ENCODE assay signal across 14 cellular contexts in the genomic region with DNA sequence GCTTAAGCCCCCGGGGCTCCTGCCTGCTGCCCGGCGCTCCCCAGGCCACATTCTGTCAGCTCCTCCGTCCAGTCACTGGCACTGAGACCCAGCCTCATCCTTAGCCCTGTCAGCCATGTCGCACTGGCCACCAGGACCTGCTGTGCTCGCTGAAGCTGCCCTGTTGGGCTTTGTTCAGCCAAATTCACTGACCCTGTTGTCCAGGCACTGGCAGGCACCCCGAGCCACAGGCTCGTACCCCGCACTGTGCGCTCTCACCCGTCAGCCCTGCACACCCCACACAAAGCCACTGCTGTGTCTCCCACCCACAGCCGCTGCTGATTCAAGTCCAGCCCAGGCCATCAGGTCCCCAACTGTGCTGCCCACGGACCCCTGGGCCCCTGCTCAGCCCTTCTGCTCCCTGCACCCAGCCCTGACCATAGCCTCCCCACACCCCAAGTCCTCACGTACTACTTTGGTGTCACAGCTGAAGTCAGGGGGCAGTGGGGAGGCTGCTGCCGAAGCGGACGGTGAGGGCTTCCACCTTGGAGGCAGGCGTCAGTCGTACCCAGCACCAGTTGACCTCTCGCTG.
DNase-seq lines count a peak whose midpoint lies in the region; TF ChIP-seq lines count a peak whose summit lies in the region.
"Had no signal": no experiment of that assay in that cellular context is flagged by ENCODE, and none has a peak within 500 bp of the region (broad histone marks: within the 10 kb centered on the region; RNA-seq: fewer than 3 reads in every experiment).

No MANE protein-coding gene starts in this region.

- BruUV-seq in PC-9 (replicated peaks; lab: Mats Ljungman, UMichigan) = no TSS peak

- no peak overlapping the region for H3K4me3 Mint-ChIP-seq in activated naive CD4-positive, alpha-beta T cell treated with anti-CD3 and anti-CD28 coated beads, Interleukin-2, amount 10 ng/mL, durations not matched to agents 7 days and 5 days

- H3K27me3 ChIP-seq in iPS-15b (ENCODE audit: control insufficient read depth, insufficient read depth, low read length) = no peaks in the 10 kb centered on the region
- no peaks in the 10 kb centered on the region for H3K27me3 ChIP-seq in spleen (replicated peaks in 1 of 7)
- H3K27me3 ChIP-seq in PC-9 (ENCODE audit: insufficient read depth, low read depth) = no peaks in the 10 kb centered on the region
- H3K27me3 ChIP-seq: esophagus squamous epithelium, stomach had no signal

- H3K79me2 ChIP-seq in PC-9 (ENCODE audit: low read depth) = no peaks in the 10 kb centered on the region

- TF ChIP-seq CTCF in VCaP (conservative IDR thresholded peaks at IDR 0.05) (no peak), spleen (IDR thresholded peaks at IDR 0.05 in 8 of 11, conservative IDR thresholded peaks at IDR 0.05 in 3 of 11) (no peak), PC-9 (conservative IDR thresholded peaks at IDR 0.05) (no peak)

- peaks cover 83% of the 10 kb centered on the region for H3K36me3 Mint-ChIP-seq in activated naive CD4-positive, alpha-beta T cell treated with anti-CD3 and anti-CD28 coated beads, Interleukin-2, amount 10 ng/mL, durations not matched to agents 7 days and 5 days

- WGBS in spleen, 5 donors = 90 to 94% (median 92%) methylated on average over 20 of the region's 20 CpGs

- intact Hi-C loops in spleen (cut with DNase I; ENCODE audit: low total_unique reads) = loop anchor here (10.0 kb wide), 1 partner anchor 115 kb away; no protein-coding TSS in a partner anchor
- intact Hi-C loops in PC-9 (cut with micrococcal nuclease; ENCODE audit: unreplicated experiment) = no loop called here

- peak overlapping the region; percentile 69 for H3K27ac ChIP-seq in VCaP
- H3K27ac ChIP-seq in spleen = peak overlapping the region in 2 of 8 donors; percentile 42 to 51
- no peak overlapping the region for H3K27ac ChIP-seq in PC-9
- H3K27ac ChIP-seq: esophagus squamous epithelium, KMS-11, SK-N-MC had no signal

- peaks cover 17% of the 10 kb centered on the region for H3K9me3 Mint-ChIP-seq in activated naive CD4-positive, alpha-beta T cell treated with anti-CD3 and anti-CD28 coated beads, Interleukin-2, amount 10 ng/mL, durations not matched to agents 7 days and 5 days

- POLR2A ChIA-PET in PC-9 (lab: Charles Lee; ENCODE audit: unreplicated experiment) = no interaction called here

- H3K4me1 ChIP-seq in iPS-15b (ENCODE audit: control insufficient read depth, insufficient read depth, low read length) (peaks cover 4% of the 10 kb centered on the region), spleen (peaks cover 0 to 52% (median 8%) of the 10 kb centered on the region in 6 donors), PC-9 (replicated peaks; ENCODE audit: insufficient read depth) (peaks cover 19% of the 10 kb centered on the region)

- H3K27ac Mint-ChIP-seq in activated naive CD4-positive, alpha-beta T cell treated with anti-CD3 and anti-CD28 coated beads, Interleukin-2, amount 10 ng/mL, durations not matched to agents 7 days and 5 days = peak overlapping the region; percentile 99

- H3K9ac ChIP-seq in iPS-15b (ENCODE audit: low read depth, low read length) = peak overlapping the region; percentile 8
- H3K9ac ChIP-seq: KMS-11 had no signal

- H3K9me3 ChIP-seq in iPS-15b (ENCODE audit: control insufficient read depth, insufficient read depth, low read length) (no peaks in the 10 kb centered on the region), spleen (peaks cover 0 to 10% (median 0%) of the 10 kb centered on the region in 8 donors), PC-9 (ENCODE audit: insufficient read depth, low read depth) (no peaks in the 10 kb centered on the region)
- H3K9me3 ChIP-seq: esophagus squamous epithelium, stomach had no signal

- no peak for TF ChIP-seq POLR2A in spleen (IDR thresholded peaks at IDR 0.05)

- peaks cover 94% of the 10 kb centered on the region for H3K4me1 Mint-ChIP-seq in activated naive CD4-positive, alpha-beta T cell treated with anti-CD3 and anti-CD28 coated beads, Interleukin-2, amount 10 ng/mL, durations not matched to agents 7 days and 5 days

- H3F3A ChIP-seq in PC-9 (ENCODE audit: insufficient read depth, low read depth) = peaks cover 8% of the 10 kb centered on the region

- no peak overlapping the region for H2AFZ ChIP-seq in PC-9

- DNase-seq in activated naive CD4-positive, alpha-beta T cell treated with anti-CD3 and anti-CD28 coated beads, Interleukin-2, amount 10 ng/mL, durations not matched to agents 7 days and 5 days = no peak
- DNase-seq in activated naive CD4-positive, alpha-beta T cell treated with Interleukin-2 at 50 U/mL for 16 hours = no peak
- DNase-seq in spleen (peak; percentile 59), PC-9 (no peak), NCI-H1436 treated with DMSO at 0.1 percent for 48 hours (lab: John Stamatoyannopoulos, UW) (no peak)
- no peak for DNase-seq in activated effector memory CD4-positive, alpha-beta T cell treated with Interleukin-2 at 50 U/mL for 16 hours
- DNase-seq: cortex of kidney, esophagus squamous epithelium, NCI-H1436, stomach had no signal

- no peak overlapping the region for H3K4me2 ChIP-seq in PC-9
- H3K4me2 ChIP-seq: KMS-11 had no signal

- no peaks in the 10 kb centered on the region for H3K9me2 ChIP-seq in PC-9 (ENCODE audit: insufficient read depth)

- H4K20me1 ChIP-seq in PC-9 (ENCODE audit: insufficient read depth) = no peaks in the 10 kb centered on the region

- CTCF ChIA-PET in activated naive CD4-positive, alpha-beta T cell treated with anti-CD3 and anti-CD28 coated beads, Interleukin-2, amount 10 ng/mL, durations not matched to agents 7 days and 5 days (lab: Charles Lee) = interaction anchor here (0.6 to 1.0 kb wide), 2 partner anchors 17 to 32 kb away, joined by 3 read pairs; no protein-coding TSS in a partner anchor
- CTCF ChIA-PET in PC-9 (lab: Charles Lee) = no interaction called here

- H3K27me3 Mint-ChIP-seq in activated naive CD4-positive, alpha-beta T cell treated with anti-CD3 and anti-CD28 coated beads, Interleukin-2, amount 10 ng/mL, durations not matched to agents 7 days and 5 days = no peaks in the 10 kb centered on the region

- H3K4me3 ChIP-seq in iPS-15b (ENCODE audit: low read depth, low read length) = no peak overlapping the region
- no peak overlapping the region for H3K4me3 ChIP-seq in spleen
- H3K4me3 ChIP-seq in PC-9 = no peak overlapping the region
- H3K4me3 ChIP-seq: esophagus squamous epithelium, SK-N-MC, stomach had no signal

- H3K36me3 ChIP-seq in iPS-15b (ENCODE audit: control insufficient read depth, insufficient read depth, low read length) = peaks cover 3% of the 10 kb centered on the region
- peaks cover 0 to 77% (median 8%) of the 10 kb centered on the region in 6 donors for H3K36me3 ChIP-seq in spleen
- no peaks in the 10 kb centered on the region for H3K36me3 ChIP-seq in PC-9 (ENCODE audit: low read depth)
